Comparison of ENCODE assay signal across 8 cellular contexts in the genomic region with DNA sequence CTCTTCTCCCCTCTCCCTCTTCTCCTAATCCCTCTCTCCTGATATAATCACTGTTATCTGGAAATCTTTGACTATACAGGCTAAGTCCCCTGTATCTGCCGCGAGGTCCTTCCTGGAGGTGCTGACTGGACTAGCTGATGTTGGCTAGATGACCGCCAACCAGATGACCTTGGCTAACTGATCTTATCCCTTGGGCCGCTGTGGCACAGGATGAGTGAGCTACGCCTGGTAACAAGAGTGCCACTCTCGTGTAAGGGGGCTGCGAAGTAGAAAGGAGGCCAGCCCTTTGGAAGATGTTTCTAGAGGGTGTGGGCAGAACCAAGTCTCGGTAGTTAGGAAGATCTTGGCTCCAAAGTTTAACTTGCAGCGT. TPM values are rescaled to one million over a fixed set of nuclear protein-coding genes. Genes with fewer than 3 reads are reported as not detected.
DNase-seq lines count a peak whose midpoint lies in the region; ATAC-seq lines count a peak whose summit lies in the region.

No MANE protein-coding gene starts in this region.

- H3K9me3 Mint-ChIP-seq in natural killer cell treated with Interleukin-12 subunit alpha and Interleukin-12 subunit beta and Interleukin-15 and Interleukin-18, amount 100 ng/mL, for 72 hours: peaks cover 7% of the 10 kb centered on the region

- ATAC-seq in HG02642 (IDR thresholded peaks at IDR 0.05; ENCODE audit: poor library complexity, unreplicated experiment): peak; percentile 40
- ATAC-seq in natural killer cell treated with Interleukin-12 subunit alpha and Interleukin-12 subunit beta and Interleukin-15 and Interleukin-18, amount 100 ng/mL, for 72 hours: peak; percentile 43 to 55

- DNase-seq in NCI-H526 treated with DMSO at 0.1 percent for 48 hours (lab: John Stamatoyannopoulos, UW): peak; percentile 70
- no peak for DNase-seq in NCI-H526 (lab: John Stamatoyannopoulos, UW)
- no peak for DNase-seq in NT2/D1 (ENCODE audit: low read depth, low spot score)
- DNase-seq in natural killer cell treated with Interleukin-12 subunit alpha and Interleukin-12 subunit beta and Interleukin-15 and Interleukin-18, amount 100 ng/mL, for 72 hours (ENCODE audit: low spot score): no peak
- DNase-seq in cerebellum (ENCODE audit: low spot score): no peak
- no peak for DNase-seq in UCSD-AML1 (lab: John Stamatoyannopoulos, UW; ENCODE audit: unreplicated experiment)

- H3K9ac ChIP-seq in NT2/D1 (ENCODE audit: insufficient read length, low read depth) (peak overlapping the region; percentile 66), duodenal mucosa (ENCODE audit: low read depth in 1 of 2, low read length in 2 of 2) (peak overlapping the region in 1 of 2 donors; percentile 61)

- H3K4me3 ChIP-seq in NT2/D1 (ENCODE audit: insufficient read length, low read depth) (peak overlapping the region; percentile 31), duodenal mucosa (ENCODE audit: low read depth in 1 of 2, low read length in 2 of 2) (peak overlapping the region; percentile 79 to 99)

- peak overlapping the region; percentile 56 to 68 for H3K27ac Mint-ChIP-seq in natural killer cell treated with Interleukin-12 subunit alpha and Interleukin-12 subunit beta and Interleukin-15 and Interleukin-18, amount 100 ng/mL, for 72 hours

- H3K27me3 ChIP-seq in NT2/D1 (ENCODE audit: insufficient read depth, insufficient read length) (no peaks in the 10 kb centered on the region), duodenal mucosa (ENCODE audit: control insufficient read depth in 1 of 2, insufficient read depth in 2 of 2, low read length in 2 of 2) (no peaks in the 10 kb centered on the region)

- peak overlapping the region; percentile 58 for H3K4me3 Mint-ChIP-seq in natural killer cell treated with Interleukin-12 subunit alpha and Interleukin-12 subunit beta and Interleukin-15 and Interleukin-18, amount 100 ng/mL, for 72 hours

- H3K36me3 ChIP-seq in NT2/D1 (ENCODE audit: insufficient read depth, insufficient read length, low read length) (peaks cover 32% of the 10 kb centered on the region), duodenal mucosa (ENCODE audit: control insufficient read depth in 1 of 2, insufficient read depth in 2 of 2, low read length in 2 of 2) (peaks cover 5 to 18% of the 10 kb centered on the region in 2 donors)

- H3K9me3 ChIP-seq in NT2/D1 (ENCODE audit: insufficient read depth, low read length) (peaks cover 24% of the 10 kb centered on the region), duodenal mucosa (ENCODE audit: control insufficient read depth in 1 of 2, low read length in 2 of 2) (peaks cover 8 to 14% of the 10 kb centered on the region in 2 donors)

- H3K27me3 Mint-ChIP-seq in natural killer cell treated with Interleukin-12 subunit alpha and Interleukin-12 subunit beta and Interleukin-15 and Interleukin-18, amount 100 ng/mL, for 72 hours: peaks cover 10 to 17% of the 10 kb centered on the region in 2 donors

- H3K4me1 ChIP-seq in NT2/D1 (ENCODE audit: insufficient read depth, insufficient read length) (no peaks in the 10 kb centered on the region), duodenal mucosa (ENCODE audit: control insufficient read depth in 1 of 2, insufficient read depth in 2 of 2, low read length in 2 of 2) (peaks cover 14 to 18% of the 10 kb centered on the region in 2 donors)

- no peak overlapping the region for H3K27ac ChIP-seq in duodenal mucosa (ENCODE audit: low read depth, low read length)

- H3K4me1 Mint-ChIP-seq in natural killer cell treated with Interleukin-12 subunit alpha and Interleukin-12 subunit beta and Interleukin-15 and Interleukin-18, amount 100 ng/mL, for 72 hours (ENCODE audit: low read depth in 2 of 2): peaks cover 27 to 31% of the 10 kb centered on the region in 2 donors

- H3K36me3 Mint-ChIP-seq in natural killer cell treated with Interleukin-12 subunit alpha and Interleukin-12 subunit beta and Interleukin-15 and Interleukin-18, amount 100 ng/mL, for 72 hours: peaks cover 27% of the 10 kb centered on the region

RNA-seq across cellular contexts. Expression of gene PRRC1, which starts 0.3 kb away (rescaled TPM):
- total RNA-seq in natural killer cell treated with Interleukin-12 subunit alpha and Interleukin-12 subunit beta and Interleukin-15 and Interleukin-18, amount 100 ng/mL, for 72 hours: 10 to 100 TPM; 43.5 to 53.8 TPM
- total RNA-seq in cerebellum: 47.6 TPM
